Comparison of ENCODE assay signal across 8 cellular contexts in genomic region chrX:120457766-120458180, GRCh38. TPM values are rescaled to one million over a fixed set of nuclear protein-coding genes. Genes with fewer than 3 reads are reported as not detected.
DNase-seq lines count a peak whose midpoint lies in the region; ATAC-seq and TF ChIP-seq lines count a peak whose summit lies in the region.

No MANE protein-coding gene starts in this region.

- 18 to 19% methylated on average over 2 of the region's 2 CpGs for WGBS in upper lobe of left lung, 2 donors

- H3K4me3 ChIP-seq in Karpas-422 (ENCODE audit: low read length) (peak overlapping the region; percentile 54), skeletal muscle cell (ENCODE audit: low read depth, low read length) (no peak overlapping the region), upper lobe of left lung (no peak overlapping the region)

- H3K27ac ChIP-seq in Karpas-422 (ENCODE audit: low read length) (peak overlapping the region; percentile 93), upper lobe of left lung (peak overlapping the region in 1 of 4 donors; percentile 17)

- peak overlapping the region; percentile 75 for H3K4me2 ChIP-seq in Karpas-422 (ENCODE audit: low read depth, low read length, poor library complexity, severe bottlenecking)

- no peaks in the 10 kb centered on the region for H3K9me2 ChIP-seq in Karpas-422 (replicated peaks; ENCODE audit: insufficient read depth, low read length)

- no peak for TF ChIP-seq CTCF in upper lobe of left lung (IDR thresholded peaks at IDR 0.05)

- peaks cover 4% of the 10 kb centered on the region; the same call in 1 of the 2 replicates for H4K20me1 ChIP-seq in Karpas-422 (ENCODE audit: insufficient read depth, low read depth, low read length)

- H3K27me3 ChIP-seq in Karpas-422 (ENCODE audit: low read length) (no peaks in the 10 kb centered on the region), upper lobe of left lung (no peaks in the 10 kb centered on the region)

- peaks cover 23% of the 10 kb centered on the region for H3K79me2 ChIP-seq in Karpas-422 (ENCODE audit: low read length)

- peaks cover 47% of the 10 kb centered on the region for H3K4me1 ChIP-seq in Karpas-422 (ENCODE audit: low read length)
- H3K4me1 ChIP-seq in upper lobe of left lung, result peaks cover 7 to 12% (median 9%) of the 10 kb centered on the region in 4 donors

- no peak overlapping the region for H2AFZ ChIP-seq in Karpas-422 (ENCODE audit: low read length)

- H3K36me3 ChIP-seq in Karpas-422 (ENCODE audit: insufficient read depth, low read length), result 0 out of 2 replicates have a peak, but pooled peaks cover 3% of the 10 kb centered on the region
- H3K36me3 ChIP-seq in upper lobe of left lung, result peaks cover 0 to 15% (median 0%) of the 10 kb centered on the region in 4 donors

- TF ChIP-seq EP300 in upper lobe of left lung (IDR thresholded peaks at IDR 0.05), result no peak

- DNase-seq in Karpas-422 (peak; percentile 86), astrocyte of the hippocampus (ENCODE audit: low read depth, low spot score) (peak; percentile 80), skeletal muscle cell (ENCODE audit: low read depth) (peak; percentile 69), posterior vena cava (ENCODE audit: low spot score) (no peak), upper lobe of left lung (no peak)
- no peak for DNase-seq in stimulated activated naive CD4-positive, alpha-beta T cell treated with Interleukin-2 at 50 U/mL for 16 hours (lab: John Stamatoyannopoulos, UW)

- ATAC-seq in GM18498 (IDR thresholded peaks at IDR 0.05; ENCODE audit: unreplicated experiment), result peak; percentile 97
- ATAC-seq in GM21786 (IDR thresholded peaks at IDR 0.05; ENCODE audit: unreplicated experiment), result peak; percentile 92
- ATAC-seq in upper lobe of left lung (ENCODE audit: low FRiP score in 2 of 2), result no peak

- H3K9ac ChIP-seq in Karpas-422 (ENCODE audit: low read length), result peak overlapping the region; percentile 51

- intact Hi-C loops in posterior vena cava (cut with DNase I), result no loop called here

- H3K9me3 ChIP-seq in Karpas-422 (ENCODE audit: low read length), result no peaks in the 10 kb centered on the region
- H3K9me3 ChIP-seq in upper lobe of left lung, result no peaks in the 10 kb centered on the region

- TF ChIP-seq POLR2A in upper lobe of left lung (IDR thresholded peaks at IDR 0.05), result no peak

RNA-seq across cellular contexts. Expression of gene LAMP2, which starts 11.3 kb away (rescaled TPM):
- total RNA-seq in Karpas-422 (2014; rRNA removed; shearing (Covaris generic); ENCODE audit: low replicate concordance), result 13.7 and 46.1 TPM in 2 replicates
- total RNA-seq in posterior vena cava (100 to 1,000 TPM in 1 of 2 donors, 10 to 100 TPM in 1; 92.5 to 102 TPM), upper lobe of left lung (100 to 1,000 TPM in 4 of 6 donors, 10 to 100 TPM in 2; 28.0 to 145 (median 125) TPM)

Comparison
In these comparisons a context has a peak if more than half of its experiments do, and no peak if none do; other contexts are left out.
1. ATAC-seq: peak in GM18498 (single experiment) and GM21786 (single experiment); none in upper lobe of left lung (0 of 2).
2. DNase-seq: peak in Karpas-422 (single experiment), astrocyte of the hippocampus (single experiment) and skeletal muscle cell (single experiment); none in stimulated activated naive CD4-positive, alpha-beta T cell treated with Interleukin-2 at 50 U/mL for 16 hours (single experiment), posterior vena cava (single experiment) and upper lobe of left lung (0 of 2).